In genomic region chrX:136496768-136497555, GRCh38 we compare ENCODE assay signal across 8 cellular contexts. TPM values are rescaled to one million over a fixed set of nuclear protein-coding genes. Genes with fewer than 3 reads are reported as not detected.
DNase-seq lines count a peak whose midpoint lies in the region; ATAC-seq lines count a peak whose summit lies in the region.

No MANE protein-coding gene starts in this region.

- peak; percentile 89 for DNase-seq in NAMALWA (ENCODE audit: low spot score)
- peak; percentile 77 for DNase-seq in SK-N-DZ (ENCODE audit: low spot score)
- DNase-seq in activated naive CD4-positive, alpha-beta T cell treated with anti-CD3 and anti-CD28 coated beads, Interleukin-2, amount 50 U/mL, for 16 hours: peak; percentile 86
- DNase-seq in globus pallidus (ENCODE audit: low spot score): peak; percentile 72
- peak in 55 of 56 donors; percentile 13 to 89 (median 75) for DNase-seq in nucleus accumbens (lab: John Stamatoyannopoulos, UW)
- peak; percentile 69 for DNase-seq in superior temporal gyrus (ENCODE audit: extremely low spot score)

- peak; percentile 77 for ATAC-seq in HG02571 (IDR thresholded peaks at IDR 0.05; ENCODE audit: unreplicated experiment)

- peak overlapping the region; percentile 96 for H3K4me3 ChIP-seq in GM08714 (ENCODE audit: low read length)

RNA-seq across cellular contexts. Expression of gene HTATSF1, which starts 0.4 kb away (rescaled TPM):
- 114 and 120 TPM in 2 replicates for polyA plus RNA-seq in SK-N-DZ (2014; cell fraction: cytosol; rRNA removed)
- 56.4 and 61.9 TPM in 2 replicates for polyA plus RNA-seq in SK-N-DZ (2014; cell fraction: nucleus; rRNA removed)

RNA-seq across cellular contexts. Expression of gene BRS3, which starts 9.2 kb away (rescaled TPM):
- not detected in 2 replicates for polyA plus RNA-seq in SK-N-DZ (2014; cell fraction: cytosol; rRNA removed)
- polyA plus RNA-seq in SK-N-DZ (2014; cell fraction: nucleus; rRNA removed): not detected in 2 replicates

RNA-seq across cellular contexts. Expression of gene VGLL1, which starts 35.1 kb away (rescaled TPM):
- polyA plus RNA-seq in SK-N-DZ (2014; cell fraction: cytosol; rRNA removed): not detected in 2 replicates
- not detected in 2 replicates for polyA plus RNA-seq in SK-N-DZ (2014; cell fraction: nucleus; rRNA removed)

Comparison
In these comparisons a context has a peak if more than half of its experiments do, and no peak if none do; other contexts are left out.
1. Peak in every context shown above with its lines: DNase-seq, ATAC-seq and H3K4me3 ChIP-seq.